Comparison of ENCODE assay signal across 8 cellular contexts in the genomic region with DNA sequence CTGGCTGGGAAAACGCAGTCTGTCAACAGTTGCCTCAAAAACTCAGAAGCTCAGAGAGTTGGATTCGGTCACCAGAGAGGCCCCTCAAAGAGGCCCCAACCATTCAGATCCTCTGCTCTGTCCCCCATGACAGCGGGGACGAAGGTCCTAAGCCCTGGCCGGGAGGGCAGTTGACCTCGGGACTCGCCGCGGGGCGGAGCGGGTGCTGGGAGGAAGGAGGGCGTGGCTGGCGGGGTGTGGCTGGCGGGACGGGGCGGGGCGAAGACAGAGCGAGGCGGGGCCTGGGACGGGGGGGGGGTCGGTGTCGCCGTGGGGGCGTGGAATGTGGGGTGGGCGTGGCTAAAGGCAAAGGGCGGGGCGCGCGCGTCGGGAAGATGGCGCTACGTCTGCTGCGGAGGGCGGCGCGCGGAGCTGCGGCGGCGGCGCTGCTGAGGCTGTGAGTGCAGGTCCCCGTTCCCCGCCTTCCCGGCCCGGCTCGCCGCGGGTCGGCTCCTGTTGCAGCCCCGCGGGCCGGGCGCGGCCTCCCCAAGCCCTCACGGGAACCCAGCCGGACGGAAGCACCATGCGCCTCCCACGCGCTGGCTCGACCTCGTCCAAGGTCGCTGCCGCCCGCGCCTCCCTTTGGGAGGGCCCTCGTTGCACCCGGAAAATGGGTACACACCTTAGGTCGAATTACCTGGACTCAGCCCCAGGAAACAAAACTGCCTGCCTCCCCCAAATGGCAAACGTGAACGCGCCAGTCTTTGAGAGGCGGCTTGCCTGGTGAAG. TPM values are rescaled to one million over a fixed set of nuclear protein-coding genes. Genes with fewer than 3 reads are reported as not detected.
DNase-seq lines count a peak whose midpoint lies in the region; ATAC-seq lines count a peak whose summit lies in the region.

A gene (plus strand): TSS at position 369 of the 768 bp plus-strand sequence.

- ATAC-seq in GM18868 (IDR thresholded peaks at IDR 0.05; ENCODE audit: unreplicated experiment) (peak; percentile 76), HG03097 (IDR thresholded peaks at IDR 0.05; ENCODE audit: low FRiP score, unreplicated experiment) (peak; percentile 71)

- DNase-seq in AG08395 (ENCODE audit: low spot score) = peak; percentile 98
- DNase-seq in NCI-H2196 treated with DMSO at 0.1 percent for 48 hours (lab: John Stamatoyannopoulos, UW; ENCODE audit: unreplicated experiment) = peak; percentile 25
- DNase-seq in activated CD4-positive, alpha-beta T cell treated with anti-CD3 and anti-CD28 coated beads for 1 hour = peak; percentile 86
- DNase-seq in cerebellum (ENCODE audit: low spot score) = peak; percentile 97
- DNase-seq in kidney tubule cell (ENCODE audit: low spot score) = peak; percentile 88
- DNase-seq in stimulated activated CD4-positive, alpha-beta T cell treated with anti-CD3 and anti-CD28 coated beads, Interleukin-1b, Interleukin-23, amount 100 ng/mL, for 24 hours (ENCODE audit: low read depth in 4 of 4, low spot score in 1 of 4) = peak; percentile 84 to 97 (median 86)

RNA-seq across cellular contexts. Expression of the gene that starts here (rescaled TPM):
- 6.3 TPM for total RNA-seq in cerebellum

Comparison
In these comparisons a context has a peak if more than half of its experiments do, and no peak if none do; other contexts are left out.
1. Peak in every context shown above with its lines: DNase-seq and ATAC-seq.
2. DNase-seq: peak in every context shown above with its lines; median percentile 98 in AG08395; 97 in cerebellum; 88 in kidney tubule cell; 86 in stimulated activated CD4-positive, alpha-beta T cell treated with anti-CD3 and anti-CD28 coated beads, Interleukin-1b, Interleukin-23, amount 100 ng/mL, for 24 hours; 86 in activated CD4-positive, alpha-beta T cell treated with anti-CD3 and anti-CD28 coated beads for 1 hour; 25 in NCI-H2196 treated with DMSO at 0.1 percent for 48 hours.